Comparison of ENCODE assay signal across 20 cellular contexts in genomic region chr16:68250951-68251350, GRCh38. TPM values are rescaled to one million over a fixed set of nuclear protein-coding genes. Genes with fewer than 3 reads are reported as not detected.
"Had no signal": no experiment of that assay in that cellular context is flagged by ENCODE, and none has a peak within 500 bp of the region (broad histone marks: within the 10 kb centered on the region; RNA-seq: fewer than 3 reads in every experiment).

No MANE protein-coding gene starts in this region.

- H3K27ac ChIP-seq: brain microvascular endothelial cell, thyroid gland had no signal

- H3K4me3 ChIP-seq: spleen, thyroid gland had no signal

- DNase-seq: activated CD4-positive, alpha-beta memory T cell treated with anti-CD3 and anti-CD28 coated beads, Interleukin-2, amount 10 ng/mL, durations not matched to agents 7 days and 5 days; activated CD4-positive, alpha-beta T cell treated with anti-CD3 and anti-CD28 coated beads for 48 hours; activated CD4-positive, CD25-positive, alpha-beta regulatory T cell; activated naive CD4-positive, alpha-beta T cell; activated T-cell treated with anti-CD3 and anti-CD28 coated beads, Interleukin-2, amount 50 U/mL, for 1 hour; aorta; brain microvascular endothelial cell; cerebellar nuclear complex; cortex of kidney; head of caudate nucleus; spleen; stimulated activated CD8-positive, alpha-beta memory T cell treated with anti-CD3 and anti-CD28 coated beads, Interleukin-4, amount 100 ng/mL, for 48 hours; stimulated activated naive CD4-positive, alpha-beta T cell; T-helper 1 cell; T-helper 9 cell; thyroid gland had no signal

- H3K27ac Mint-ChIP-seq: activated CD4-positive, alpha-beta memory T cell treated with anti-CD3 and anti-CD28 coated beads, Interleukin-2, amount 10 ng/mL, durations not matched to agents 7 days and 5 days; memory B cell had no signal

- H3K27me3 Mint-ChIP-seq: activated CD4-positive, alpha-beta memory T cell treated with anti-CD3 and anti-CD28 coated beads, Interleukin-2, amount 10 ng/mL, durations not matched to agents 7 days and 5 days; activated T-helper 17 cell treated with anti-CD3 and anti-CD28 coated beads, Interleukin-2, amount 50 U/mL, for 72 hours; memory B cell had no signal

- ATAC-seq: activated T-helper 17 cell treated with anti-CD3 and anti-CD28 coated beads, Interleukin-2, amount 50 U/mL, for 72 hours; sciatic nerve had no signal

- H3K9me3 ChIP-seq: spleen, thyroid gland had no signal

- H3K27me3 ChIP-seq: brain microvascular endothelial cell, spleen, thyroid gland had no signal

- H3K9me3 Mint-ChIP-seq: activated CD4-positive, alpha-beta memory T cell treated with anti-CD3 and anti-CD28 coated beads, Interleukin-2, amount 10 ng/mL, durations not matched to agents 7 days and 5 days; activated T-helper 17 cell treated with anti-CD3 and anti-CD28 coated beads, Interleukin-2, amount 50 U/mL, for 72 hours; memory B cell had no signal

- H3K4me3 Mint-ChIP-seq: activated CD4-positive, alpha-beta memory T cell treated with anti-CD3 and anti-CD28 coated beads, Interleukin-2, amount 10 ng/mL, durations not matched to agents 7 days and 5 days; activated T-helper 17 cell treated with anti-CD3 and anti-CD28 coated beads, Interleukin-2, amount 50 U/mL, for 72 hours; memory B cell had no signal

RNA-seq across cellular contexts. Expression of gene ESRP2, which starts 15.0 kb away (rescaled TPM):
- total RNA-seq: activated CD4-positive, alpha-beta memory T cell treated with anti-CD3 and anti-CD28 coated beads, Interleukin-2, amount 10 ng/mL, durations not matched to agents 7 days and 5 days; frontal cortex had no signal
